Comparison of ENCODE assay signal across 8 cellular contexts in the genomic region with DNA sequence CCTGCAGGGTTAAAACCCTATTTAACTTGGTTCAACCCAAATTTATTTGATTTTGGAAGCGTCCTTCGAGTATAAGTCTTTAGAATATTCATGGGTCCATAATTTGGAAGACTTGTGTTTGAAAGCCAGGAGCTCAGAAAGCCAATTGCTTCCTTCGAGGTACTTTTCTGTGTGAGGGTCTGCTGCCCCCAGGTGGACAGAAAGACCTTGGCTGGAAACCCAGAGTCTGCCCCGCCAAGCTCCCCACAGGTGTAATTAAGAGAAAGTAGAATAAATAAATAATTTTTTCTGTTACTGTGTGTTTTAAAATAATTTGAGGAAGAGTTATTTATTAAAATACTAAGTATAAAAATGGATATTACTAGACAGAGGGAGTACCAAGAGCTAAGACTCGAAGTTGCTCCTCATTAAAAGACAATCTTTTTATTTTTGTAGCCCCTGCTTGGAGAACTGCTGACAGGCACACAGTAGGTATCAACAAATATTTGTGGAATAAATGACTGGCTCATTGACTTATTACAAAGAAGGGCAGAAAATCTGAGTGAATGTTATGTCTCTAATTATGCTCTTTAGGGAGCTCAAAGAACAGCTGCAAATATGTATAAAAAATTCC.
DNase-seq lines count a peak whose midpoint lies in the region; ATAC-seq, FAIRE-seq and TF ChIP-seq lines count a peak whose summit lies in the region.

No MANE protein-coding gene starts in this region.

- no peaks in the 10 kb centered on the region for H3K27me3 ChIP-seq in DND-41 (ENCODE audit: insufficient read depth, low read length, poor library complexity)
- no peaks in the 10 kb centered on the region for H3K27me3 ChIP-seq in SJCRH30

- peak; percentile 58 for TF ChIP-seq CTCF in DND-41 (IDR thresholded peaks at IDR 0.05; ENCODE audit: borderline replicate concordance, extremely low read depth, low read length, poor library complexity, severe bottlenecking)

- CTCF ChIA-PET in HEK293T (lab: Yijun Ruan, JAX): interaction anchor here (0.6 to 1.4 kb wide), 8 partner anchors 25 to 887 kb away, joined by 3 to 7 read pairs (median 4); no protein-coding TSS in a partner anchor

- H3K9me3 ChIP-seq in DND-41 (ENCODE audit: insufficient read depth, low read length, severe bottlenecking): no peaks in the 10 kb centered on the region
- H3K9me3 ChIP-seq in SJCRH30 (replicated peaks): no peaks in the 10 kb centered on the region

- no peak overlapping the region for H3K4me2 ChIP-seq in DND-41 (ENCODE audit: insufficient read depth, low read length)

- H3K36me3 ChIP-seq in DND-41 (ENCODE audit: insufficient read depth, low read length) (no peaks in the 10 kb centered on the region), SJCRH30 (no peaks in the 10 kb centered on the region)

- POLR2A ChIA-PET in HEK293T (lab: Yijun Ruan, JAX): no interaction called here

- ATAC-seq in DND-41 (ENCODE audit: insufficient read depth, low read depth): no peak
- ATAC-seq in GM18867 (IDR thresholded peaks at IDR 0.05; ENCODE audit: unreplicated experiment): no peak
- no peak for ATAC-seq in GM21786 (IDR thresholded peaks at IDR 0.05; ENCODE audit: unreplicated experiment)

- no peak overlapping the region for H3K4me3 ChIP-seq in DND-41 (ENCODE audit: low read depth in 1 of 2, low read length in 2 of 2)
- H3K4me3 ChIP-seq in SJCRH30: no peak overlapping the region

- DNase-seq in DND-41 (peak; percentile 30), HEK293T (ENCODE audit: extremely low spot score) (peak; percentile 45), SJCRH30 (peak; percentile 11 to 40), inferior parietal cortex (ENCODE audit: extremely low spot score) (peak; percentile 11), RCC 7860 (ENCODE audit: low spot score) (no peak)
- no peak for DNase-seq in stimulated activated naive CD4-positive, alpha-beta T cell (lab: John Stamatoyannopoulos, UW)

- FAIRE-seq in RCC 7860 (lab: Jason Lieb, UNC): no peak

- H3K4me1 ChIP-seq in DND-41 (ENCODE audit: insufficient read depth, low read length) (no peaks in the 10 kb centered on the region), SJCRH30 (no peaks in the 10 kb centered on the region)

- H2AFZ ChIP-seq in DND-41 (ENCODE audit: low read depth, low read length): no peak overlapping the region

- H4K20me1 ChIP-seq in DND-41 (ENCODE audit: insufficient read depth, low read length): no peaks in the 10 kb centered on the region

- no peak overlapping the region for H3K27ac ChIP-seq in DND-41 (ENCODE audit: low read length)
- H3K27ac ChIP-seq in SJCRH30: no peak overlapping the region

- no peaks in the 10 kb centered on the region for H3K79me2 ChIP-seq in DND-41 (ENCODE audit: insufficient read depth, low read length)

- no peak overlapping the region for H3K9ac ChIP-seq in DND-41 (ENCODE audit: low read depth, low read length)

TF ChIP-seq in HEK293T, 16 proteins besides CTCF, POLR2A, EP300 and RAD21:
- TF ChIP-seq LEF1 (IDR thresholded peaks at IDR 0.05; ENCODE audit: borderline replicate concordance): no peak
- no peak for TF ChIP-seq ARNT (IDR thresholded peaks at IDR 0.05)
- no peak for TF ChIP-seq ZNF384 (IDR thresholded peaks at IDR 0.05)
- TF ChIP-seq L3MBTL2 (conservative IDR thresholded peaks at IDR 0.05): no peak
- TF ChIP-seq NFRKB (IDR thresholded peaks at IDR 0.05): no peak
- no peak for TF ChIP-seq TARDBP (IDR thresholded peaks at IDR 0.05)
- no peak for TF ChIP-seq BHLHE40 (IDR thresholded peaks at IDR 0.05; ENCODE audit: borderline replicate concordance)
- TF ChIP-seq, protein P1, sequence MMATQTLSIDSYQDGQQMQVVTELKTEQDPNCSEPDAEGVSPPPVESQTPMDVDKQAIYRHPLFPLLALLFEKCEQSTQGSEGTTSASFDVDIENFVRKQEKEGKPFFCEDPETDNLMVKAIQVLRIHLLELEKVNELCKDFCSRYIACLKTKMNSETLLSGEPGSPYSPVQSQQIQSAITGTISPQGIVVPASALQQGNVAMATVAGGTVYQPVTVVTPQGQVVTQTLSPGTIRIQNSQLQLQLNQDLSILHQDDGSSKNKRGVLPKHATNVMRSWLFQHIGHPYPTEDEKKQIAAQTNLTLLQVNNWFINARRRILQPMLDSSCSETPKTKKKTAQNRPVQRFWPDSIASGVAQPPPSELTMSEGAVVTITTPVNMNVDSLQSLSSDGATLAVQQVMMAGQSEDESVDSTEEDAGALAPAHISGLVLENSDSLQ (IDR thresholded peaks at IDR 0.05): no peak
- no peak for TF ChIP-seq SP1 (IDR thresholded peaks at IDR 0.05)
- TF ChIP-seq FOXM1 (IDR thresholded peaks at IDR 0.05; ENCODE audit: borderline replicate concordance): no peak
- no peak for TF ChIP-seq FOXA1 (IDR thresholded peaks at IDR 0.05)
- TF ChIP-seq SUZ12 (IDR thresholded peaks at IDR 0.05): no peak
TF ChIP-seq in HEK293T: peak in this region for 0.

Comparison
In these comparisons a context has a peak if more than half of its experiments do, and no peak if none do; other contexts are left out.
1. DNase-seq: peak in DND-41 (single experiment), HEK293T (single experiment), SJCRH30 (2 of 2) and inferior parietal cortex (single experiment); none in RCC 7860 (single experiment) and stimulated activated naive CD4-positive, alpha-beta T cell (0 of 6).